26 cellular contexts compared by ENCODE assay signal in genomic region chr2:120709608-120710041, GRCh38. TPM values are rescaled to one million over a fixed set of nuclear protein-coding genes. Genes with fewer than 3 reads are reported as not detected.
DNase-seq lines count a peak whose midpoint lies in the region; ATAC-seq, FAIRE-seq and TF ChIP-seq lines count a peak whose summit lies in the region.
"Had no signal": no experiment of that assay in that cellular context is flagged by ENCODE, and none has a peak within 500 bp of the region (broad histone marks: within the 10 kb centered on the region; RNA-seq: fewer than 3 reads in every experiment).

No MANE protein-coding gene starts in this region.

- H2BK12ac ChIP-seq in H9 (ENCODE audit: insufficient read length, low read depth, low read length) = no peak overlapping the region
- H2BK12ac ChIP-seq in H1 (ENCODE audit: low read depth, low read length) = no peak overlapping the region

- no peak overlapping the region for H2AK5ac ChIP-seq in H9 (ENCODE audit: insufficient read length, low read length)
- no peak overlapping the region for H2AK5ac ChIP-seq in H1 (ENCODE audit: low read depth, low read length)

- H3K4me3 ChIP-seq in H1 (ENCODE audit: extremely low read depth in 1 of 4, insufficient read depth in 2 of 4, low read depth in 3 of 4, low read length in 4 of 4) = peak overlapping the region in 2 of 4 experiments; percentile 7 to 39; a peak in 4 of 8 replicates
- no peak overlapping the region for H3K4me3 ChIP-seq in Karpas-422 (ENCODE audit: low read length)
- H3K4me3 ChIP-seq: MG63, prostate gland, skin epidermis had no signal

- TF ChIP-seq EP300 in H1 (IDR thresholded peaks at IDR 0.05; ENCODE audit: borderline replicate concordance in 1 of 2, low read depth in 2 of 2, low read length in 2 of 2) = peak in 1 of 2 experiments; percentile 70; a peak in 1 of 3 replicates

- H3K79me2 ChIP-seq in H9 (ENCODE audit: insufficient read depth, low read length) = no peaks in the 10 kb centered on the region
- no peaks in the 10 kb centered on the region for H3K79me2 ChIP-seq in H1 (ENCODE audit: control insufficient read depth in 1 of 2, insufficient read depth in 2 of 2, low read length in 2 of 2)
- no peaks in the 10 kb centered on the region for H3K79me2 ChIP-seq in Karpas-422 (ENCODE audit: low read length)

- H3K36me3 ChIP-seq in H1 (ENCODE audit: control insufficient read depth in 2 of 4, insufficient read depth in 4 of 4, low read length in 3 of 4) (no peaks in the 10 kb centered on the region), Karpas-422 (ENCODE audit: insufficient read depth, low read length) (no peaks in the 10 kb centered on the region)
- H3K36me3 ChIP-seq: MG63, prostate gland had no signal

- TF ChIP-seq POLR2A in H1 (IDR thresholded peaks at IDR 0.05; ENCODE audit: control extremely low read depth in 1 of 2, low read depth in 2 of 2, low read length in 2 of 2) = no peak

- H3K4me3 Mint-ChIP-seq in CD14-positive monocyte (no peak overlapping the region), H9 (peak overlapping the region; percentile 40 to 69)
- H3K4me3 Mint-ChIP-seq in activated T-cell treated with anti-CD3 and anti-CD28 coated beads, Interleukin-2, amount 50 U/mL, for 4 hours = no peak overlapping the region
- H3K4me3 Mint-ChIP-seq: activated CD4-positive, alpha-beta T cell treated with anti-CD3 and anti-CD28 coated beads, Interleukin-2, amount 10 ng/mL, durations not matched to agents 7 days and 5 days; activated T-helper 17 cell treated with anti-CD3 and anti-CD28 coated beads, Interleukin-2, amount 50 U/mL, for 72 hours; nephron progenitor cell had no signal

- no peak overlapping the region for H3K27ac Mint-ChIP-seq in CD14-positive monocyte
- peak overlapping the region; percentile 90 to 95 (median 94) for H3K27ac Mint-ChIP-seq in H9
- H3K27ac Mint-ChIP-seq: activated CD4-positive, alpha-beta T cell treated with anti-CD3 and anti-CD28 coated beads, Interleukin-2, amount 10 ng/mL, durations not matched to agents 7 days and 5 days; activated T-helper 17 cell treated with anti-CD3 and anti-CD28 coated beads, Interleukin-2, amount 50 U/mL, for 72 hours; nephron progenitor cell had no signal

- H3K4ac ChIP-seq in H9 (ENCODE audit: low read depth, low read length) (no peak overlapping the region), H1 (replicated peaks; ENCODE audit: insufficient read length, low read depth, low read length) (no peak overlapping the region)

- H3K9me3 ChIP-seq in H9 (ENCODE audit: control insufficient read depth, low read depth, low read length) = no peaks in the 10 kb centered on the region
- no peaks in the 10 kb centered on the region for H3K9me3 ChIP-seq in H1 (ENCODE audit: insufficient read depth in 2 of 2, low read depth in 1 of 2, low read length in 1 of 2)
- no peaks in the 10 kb centered on the region for H3K9me3 ChIP-seq in Karpas-422 (ENCODE audit: low read length)
- H3K9me3 ChIP-seq: MG63, prostate gland had no signal

- H2BK20ac ChIP-seq in H9 (ENCODE audit: low read depth, low read length, poor library complexity, severe bottlenecking) = no peak overlapping the region
- no peak overlapping the region for H2BK20ac ChIP-seq in H1 (ENCODE audit: low read length)

- H3T11ph ChIP-seq in H9 (ENCODE audit: low read length) = no peak overlapping the region

- POLR2A ChIA-PET in H1 (lab: Charles Lee; ENCODE audit: partially characterized antibody) = interaction anchor here (0.7 to 4.9 kb wide), 5 partner anchors 13 to 365 kb away, joined by 3 to 25 read pairs (median 8); no protein-coding TSS in a partner anchor

- peak; percentile 22 for DNase-seq in CD14-positive monocyte (ENCODE audit: low spot score)
- peak; percentile 80 for DNase-seq in H9
- DNase-seq in H1 (ENCODE audit: low read depth in 1 of 2, low spot score in 2 of 2) = peak in 1 of 2 experiments; percentile 77
- peak; percentile 42 for DNase-seq in iPS-NIHi11 (ENCODE audit: low spot score)
- no peak for DNase-seq in AML-193 (lab: John Stamatoyannopoulos, UW)
- no peak for DNase-seq in activated T-cell treated with anti-CD3 and anti-CD28 coated beads, Interleukin-2, amount 50 U/mL, for 4 hours
- no peak for DNase-seq in Karpas-422
- DNase-seq: activated CD4-positive, alpha-beta T cell treated with anti-CD3 and anti-CD28 coated beads, Interleukin-2, amount 10 ng/mL, durations not matched to agents 7 days and 5 days; effector CD8-positive, alpha-beta T cell; GOT3; MG63; NCI-H1417 treated with DMSO at 0.1 percent for 48 hours; NCI-H774; nephron progenitor cell; SHP77 treated with DMSO at 0.1 percent for 48 hours; stimulated activated naive CD4-positive, alpha-beta T cell; T-helper 1 cell had no signal

- peak overlapping the region; percentile 24 for H3K27ac ChIP-seq in H9 (ENCODE audit: insufficient read length, low read depth, low read length)
- H3K27ac ChIP-seq in H1 (ENCODE audit: low read depth, low read length) = peak overlapping the region; percentile 66; the same call in 1 of the 2 replicates
- H3K27ac ChIP-seq in Karpas-422 (ENCODE audit: low read length) = no peak overlapping the region
- H3K27ac ChIP-seq: C4-2B, prostate gland had no signal

- peak; percentile 92 for FAIRE-seq in H1 (lab: Jason Lieb, UNC)
- FAIRE-seq: D721Med had no signal

- no peak for ATAC-seq in GM19467 (IDR thresholded peaks at IDR 0.05; ENCODE audit: unreplicated experiment)
- no peak for ATAC-seq in activated T-cell treated with anti-CD3 and anti-CD28 coated beads, Interleukin-2, amount 50 U/mL, for 4 hours
- ATAC-seq: activated T-helper 17 cell treated with anti-CD3 and anti-CD28 coated beads, Interleukin-2, amount 50 U/mL, for 72 hours; esophagus mucosa had no signal

- WGBS in H9 (ENCODE audit: extremely low coverage, insufficient read length, low lambda C conversion rate) = no CpG with 5 or more reads among the region's 5 CpGs
- 2% methylated on average over 5 of the region's 5 CpGs; no CpG with 5 or more reads in 1 of the 2 experiments for WGBS in H1 (ENCODE audit: extremely low coverage in 1 of 2, insufficient coverage in 1 of 2, insufficient read length in 1 of 2, insufficient replicate concordance in 2 of 2, low coverage in 1 of 2, low lambda C conversion rate in 2 of 2, missing lambda C conversion rate in 1 of 2), 2 experiments

- H2BK15ac ChIP-seq in H9 (ENCODE audit: low read depth, low read length) (no peak overlapping the region), H1 (ENCODE audit: low read length) (no peak overlapping the region)

- intact Hi-C loops in CD14-positive monocyte (cut with micrococcal nuclease) = no loop called here

- no peaks in the 10 kb centered on the region; the same call in 1 of the 2 replicates for H3K27me3 ChIP-seq in H9 (ENCODE audit: insufficient read depth, low read length)
- peaks cover 0 to 28% (median 11%) of the 10 kb centered on the region in 4 experiments; a peak in 5 of 7 replicates for H3K27me3 ChIP-seq in H1 (replicated peaks in 1 of 4; ENCODE audit: control insufficient read depth in 3 of 4, extremely low read depth in 1 of 4, insufficient read depth in 3 of 4, low read length in 3 of 4)
- no peaks in the 10 kb centered on the region for H3K27me3 ChIP-seq in Karpas-422 (ENCODE audit: low read length)
- H3K27me3 ChIP-seq: MG63 had no signal

- no peak overlapping the region for H2AFZ ChIP-seq in H9 (ENCODE audit: low read length)
- H2AFZ ChIP-seq in H1 (ENCODE audit: low read length) = no peak overlapping the region
- H2AFZ ChIP-seq in Karpas-422 (ENCODE audit: low read length) = no peak overlapping the region

- H2BK120ac ChIP-seq in H9 (ENCODE audit: low read depth, low read length, poor library complexity, severe bottlenecking) (no peak overlapping the region), H1 (replicated peaks; ENCODE audit: low read depth, low read length) (peak overlapping the region; percentile 19)

- H4K8ac ChIP-seq in H9 (replicated peaks; ENCODE audit: insufficient read length, low read depth, low read length) (no peak overlapping the region), H1 (ENCODE audit: extremely low read depth, insufficient read depth, low read length) (no peak overlapping the region)

- H3K79me1 ChIP-seq in H9 (ENCODE audit: insufficient read depth, low read depth, low read length, poor library complexity, severe bottlenecking) (no peaks in the 10 kb centered on the region), H1 (ENCODE audit: low read depth, low read length) (no peaks in the 10 kb centered on the region)

- TF ChIP-seq CTCF in CD14-positive monocyte (IDR thresholded peaks at IDR 0.05) (no peak), H9 (conservative IDR thresholded peaks at IDR 0.05) (no peak), H1 (IDR thresholded peaks at IDR 0.05; ENCODE audit: control extremely low read depth in 1 of 3, insufficient read depth in 1 of 3, low read depth in 1 of 3, low read length in 3 of 3) (no peak)

- H3K9ac ChIP-seq in H9 (ENCODE audit: extremely low read depth, insufficient read length, low read length) (no peak overlapping the region), H1 (replicated peaks in 1 of 4; ENCODE audit: extremely low read depth in 1 of 4, low read depth in 3 of 4, low read length in 3 of 4) (no peak overlapping the region), Karpas-422 (ENCODE audit: low read length) (no peak overlapping the region)

- H3K14ac ChIP-seq in H9 (ENCODE audit: insufficient read depth, low read length) (no peak overlapping the region), H1 (ENCODE audit: insufficient read length) (no peak overlapping the region)

- peaks cover 0 to 2% (median 0%) of the 10 kb centered on the region in 7 donors for H3K9me3 Mint-ChIP-seq in CD14-positive monocyte
- no peaks in the 10 kb centered on the region; a peak in 1 of 5 replicates for H3K9me3 Mint-ChIP-seq in H9
- no peaks in the 10 kb centered on the region for H3K9me3 Mint-ChIP-seq in activated T-cell treated with anti-CD3 and anti-CD28 coated beads, Interleukin-2, amount 50 U/mL, for 4 hours
- H3K9me3 Mint-ChIP-seq: activated CD4-positive, alpha-beta T cell treated with anti-CD3 and anti-CD28 coated beads, Interleukin-2, amount 10 ng/mL, durations not matched to agents 7 days and 5 days; activated T-helper 17 cell treated with anti-CD3 and anti-CD28 coated beads, Interleukin-2, amount 50 U/mL, for 72 hours; nephron progenitor cell had no signal

- peak overlapping the region; percentile 15 for H3K18ac ChIP-seq in H9 (ENCODE audit: insufficient read length, low read depth, low read length)
- H3K18ac ChIP-seq in H1 (ENCODE audit: extremely low read depth, low read length) = no peak overlapping the region; the same call in 1 of the 2 replicates

- peak overlapping the region; percentile 34 for H3K4me2 ChIP-seq in H9 (ENCODE audit: insufficient read depth, insufficient read length, low read length)
- H3K4me2 ChIP-seq in H1 (ENCODE audit: insufficient read depth in 1 of 2, low read depth in 2 of 2, low read length in 2 of 2) = peak overlapping the region; percentile 51 to 59
- no peak overlapping the region for H3K4me2 ChIP-seq in Karpas-422 (ENCODE audit: low read depth, low read length, poor library complexity, severe bottlenecking)

- no peak overlapping the region for H3K23ac ChIP-seq in H9 (ENCODE audit: insufficient read length, low read depth, low read length)
- no peak overlapping the region for H3K23ac ChIP-seq in H1 (ENCODE audit: insufficient read length)

- H3K56ac ChIP-seq in H9 (ENCODE audit: insufficient read length, low read depth, low read length) (no peak overlapping the region), H1 (replicated peaks; ENCODE audit: insufficient read length, low read depth, low read length) (no peak overlapping the region)

- H2BK5ac ChIP-seq in H9 (ENCODE audit: insufficient read length, low read length) = no peak overlapping the region
- H2BK5ac ChIP-seq in H1 (ENCODE audit: low read depth, low read length) = peak overlapping the region; percentile 89; the same call in 1 of the 2 replicates

- CTCF ChIA-PET in H1 (lab: Charles Lee; ENCODE audit: partially characterized antibody) = interaction anchor here (0.6 to 5.1 kb wide), 6 partner anchors 11 to 505 kb away, joined by 3 to 41 read pairs (median 4); no protein-coding TSS in a partner anchor

- H3K27me3 Mint-ChIP-seq in CD14-positive monocyte (ENCODE audit: low read depth in 3 of 3) (peaks cover 3 to 10% (median 5%) of the 10 kb centered on the region in 3 donors), H9 (ENCODE audit: low read depth) (peaks cover 81% of the 10 kb centered on the region)
- H3K27me3 Mint-ChIP-seq in activated T-cell treated with anti-CD3 and anti-CD28 coated beads, Interleukin-2, amount 50 U/mL, for 4 hours (ENCODE audit: low read depth) = peaks cover 11% of the 10 kb centered on the region

- H3K4me1 ChIP-seq in H9 (ENCODE audit: insufficient read depth, low read length) (peaks cover 4% of the 10 kb centered on the region; the same call in 1 of the 2 replicates), H1 (replicated peaks in 1 of 4; ENCODE audit: control insufficient read depth in 3 of 4, insufficient read depth in 4 of 4, low read length in 3 of 4) (peaks cover 10 to 24% (median 19%) of the 10 kb centered on the region in 4 experiments), Karpas-422 (ENCODE audit: low read length) (no peaks in the 10 kb centered on the region)
- H3K4me1 ChIP-seq: prostate gland had no signal

- no peaks in the 10 kb centered on the region for H3K36me3 Mint-ChIP-seq in CD14-positive monocyte
- no peaks in the 10 kb centered on the region; a peak in 1 of 7 replicates for H3K36me3 Mint-ChIP-seq in H9 (ENCODE audit: insufficient read depth in 1 of 3, low read depth in 3 of 3)
- H3K36me3 Mint-ChIP-seq in activated T-cell treated with anti-CD3 and anti-CD28 coated beads, Interleukin-2, amount 50 U/mL, for 4 hours (ENCODE audit: insufficient read depth) = no peaks in the 10 kb centered on the region

- H4K20me1 ChIP-seq in H9 (ENCODE audit: control insufficient read depth, insufficient read depth, insufficient read length) (no peaks in the 10 kb centered on the region), H1 (replicated peaks in 1 of 2; ENCODE audit: control insufficient read depth in 1 of 2, insufficient read depth in 2 of 2, low read length in 2 of 2) (no peaks in the 10 kb centered on the region), Karpas-422 (ENCODE audit: insufficient read depth, low read depth, low read length) (no peaks in the 10 kb centered on the region)

- H3K4me1 Mint-ChIP-seq in CD14-positive monocyte = no peaks in the 10 kb centered on the region
- H3K4me1 Mint-ChIP-seq in H9 = peaks cover 81 to 84% of the 10 kb centered on the region in 2 experiments
- no peaks in the 10 kb centered on the region for H3K4me1 Mint-ChIP-seq in activated T-cell treated with anti-CD3 and anti-CD28 coated beads, Interleukin-2, amount 50 U/mL, for 4 hours (ENCODE audit: low read depth)
- H3K4me1 Mint-ChIP-seq: activated T-helper 17 cell treated with anti-CD3 and anti-CD28 coated beads, Interleukin-2, amount 50 U/mL, for 72 hours had no signal

- no peak overlapping the region for H4K91ac ChIP-seq in H9 (ENCODE audit: insufficient read length, low read depth, low read length)
- peak overlapping the region; percentile 61 for H4K91ac ChIP-seq in H1 (replicated peaks; ENCODE audit: insufficient read length, low read length)

- H4K5ac ChIP-seq in H9 (ENCODE audit: insufficient read length, low read depth, low read length) = no peak overlapping the region
- H4K5ac ChIP-seq in H1 (ENCODE audit: insufficient read length, low read depth, low read length) = no peak overlapping the region

- no peaks in the 10 kb centered on the region for H3K9me2 ChIP-seq in Karpas-422 (replicated peaks; ENCODE audit: insufficient read depth, low read length)

- H3K23me2 ChIP-seq in H9 (ENCODE audit: insufficient read length, low read depth, low read length, poor library complexity, severe bottlenecking) (no peaks in the 10 kb centered on the region), H1 (ENCODE audit: low read depth, low read length) (no peaks in the 10 kb centered on the region)

- no peak for TF ChIP-seq RAD21 in H1 (IDR thresholded peaks at IDR 0.05 in 1 of 2, conservative IDR thresholded peaks at IDR 0.05 in 1 of 2; ENCODE audit: low read depth in 2 of 2, low read length in 2 of 2)

RNA-seq across cellular contexts. Expression of gene GLI2, which starts 26.0 kb away (rescaled TPM):
- polyA plus RNA-seq in CD14-positive monocyte (not detected), H1 (2011; rRNA removed) (18.4 and 28.8 TPM in 2 replicates)
- total RNA-seq in H9 (2021) = 56.7 and 59.3 TPM in 2 replicates
- total RNA-seq in H1 (2021; fragmentation: NEBNext Ultra II Directional; extraction: Animal tissue kit (Norgen Biotek cat#: 25700)) = 46.9 and 49.8 TPM in 2 replicates
- 12.7 TPM for polyA plus RNA-seq in H1 (2011; cell fraction: cytosol; rRNA removed)
- 59.5 TPM for polyA plus RNA-seq in H1 (2011; cell fraction: nucleus; rRNA removed)
- 17.6 to 27.8 TPM (median 24.7 TPM) in 4 replicates for polyA plus RNA-seq in H1 (2012, experiment 1 of 2)
- polyA plus RNA-seq in H1 (2012, experiment 2 of 2) = 9.7 TPM
- polyA plus RNA-seq in H1 (2013, experiment 1 of 2) = 17.1 TPM
- polyA plus RNA-seq in H1 (2013, experiment 2 of 2) = 16.9 TPM
- polyA minus RNA-seq in H1 (2011; rRNA and poly(A)+ RNA removed) = 17.2 and 19.9 TPM in 2 replicates
- 23.0 TPM for polyA minus RNA-seq in H1 (2011; cell fraction: cytosol; rRNA and poly(A)+ RNA removed)
- polyA minus RNA-seq in H1 (2011; cell fraction: nucleus; rRNA and poly(A)+ RNA removed) = 42.4 TPM
- under 1 TPM in 2 of 3 donors, not detected in 1; 0.28 to 0.30 TPM for total RNA-seq in activated T-cell treated with anti-CD3 and anti-CD28 coated beads, Interleukin-2, amount 50 U/mL, for 4 hours
- total RNA-seq in Karpas-422 (2014; rRNA removed; shearing (Covaris generic); ENCODE audit: low replicate concordance) = 0.07 TPM in 1 of 2 replicates, not detected in the other
- total RNA-seq: activated T-helper 17 cell treated with anti-CD3 and anti-CD28 coated beads, Interleukin-2, amount 50 U/mL, for 72 hours; mononuclear cell; OCI-LY7 had no signal

Comparison
In these comparisons a context has a peak if more than half of its experiments do, and no peak if none do; other contexts are left out.
1. DNase-seq: peak in CD14-positive monocyte (single experiment), H9 (single experiment) and iPS-NIHi11 (single experiment); none in AML-193 (0 of 2), activated T-cell treated with anti-CD3 and anti-CD28 coated beads, Interleukin-2, amount 50 U/mL, for 4 hours (single experiment) and Karpas-422 (single experiment).
2. H3K27ac Mint-ChIP-seq: peak in H9 (3 of 3); none in CD14-positive monocyte (0 of 7).
3. H3K4me3 Mint-ChIP-seq: peak in H9 (2 of 2); none in CD14-positive monocyte (0 of 2) and activated T-cell treated with anti-CD3 and anti-CD28 coated beads, Interleukin-2, amount 50 U/mL, for 4 hours (single experiment).
4. RNA of gene GLI2, which starts 26.0 kb away (total RNA-seq): 56.7 to 59.3 TPM in H9 and 46.9 to 49.8 TPM in H1; 0.28 to 0.30 TPM in activated T-cell treated with anti-CD3 and anti-CD28 coated beads, Interleukin-2, amount 50 U/mL, for 4 hours and 0.07 TPM in Karpas-422; every median in the first group is over 10 times any median in the second.